34 cellular contexts compared by ENCODE assay signal in genomic region chr5:136710834-136711233, GRCh38.
"Had no signal": no experiment of that assay in that cellular context is flagged by ENCODE, and none has a peak within 500 bp of the region (broad histone marks: within the 10 kb centered on the region; RNA-seq: fewer than 3 reads in every experiment).

No MANE protein-coding gene starts in this region.

- H3K36me3 Mint-ChIP-seq: activated naive CD4-positive, alpha-beta T cell treated with anti-CD3 and anti-CD28 coated beads, Interleukin-2, amount 10 ng/mL, durations not matched to agents 7 days and 5 days; activated naive CD4-positive, alpha-beta T cell treated with anti-CD3 and anti-CD28 coated beads, Interleukin-2, amount 50 U/mL, for 24 hours; activated naive CD4-positive, alpha-beta T cell treated with anti-CD3 and anti-CD28 coated beads, Interleukin-2, amount 50 U/mL, for 72 hours; activated naive CD8-positive, alpha-beta T cell; activated naive CD8-positive, alpha-beta T cell treated with anti-CD3 and anti-CD28 coated beads for 36 hours; activated naive CD8-positive, alpha-beta T cell treated with anti-CD3 and anti-CD28 coated beads, Interleukin-2, amount 10 ng/mL, durations not matched to agents 7 days and 5 days; brain had no signal

- H3K4me3 Mint-ChIP-seq: activated naive CD4-positive, alpha-beta T cell treated with anti-CD3 and anti-CD28 coated beads for 36 hours; activated naive CD4-positive, alpha-beta T cell treated with anti-CD3 and anti-CD28 coated beads, Interleukin-2, amount 10 ng/mL, durations not matched to agents 7 days and 5 days; activated naive CD4-positive, alpha-beta T cell treated with anti-CD3 and anti-CD28 coated beads, Interleukin-2, amount 50 U/mL, for 24 hours; activated naive CD8-positive, alpha-beta T cell; activated naive CD8-positive, alpha-beta T cell treated with anti-CD3 and anti-CD28 coated beads for 36 hours; activated naive CD8-positive, alpha-beta T cell treated with anti-CD3 and anti-CD28 coated beads, Interleukin-2, amount 10 ng/mL, durations not matched to agents 7 days and 5 days; activated naive CD8-positive, alpha-beta T cell treated with anti-CD3 and anti-CD28 coated beads, Interleukin-2, amount 50 U/mL, for 24 hours; activated T-cell treated with anti-CD3 and anti-CD28 coated beads, Interleukin-2, amount 50 U/mL, for 24 hours; activated T-cell treated with anti-CD3 and anti-CD28 coated beads, Interleukin-2, amount 50 U/mL, for 4 hours; activated T-cell treated with anti-CD3 and anti-CD28 coated beads, Interleukin-2, amount 50 U/mL, for 72 hours; activated T-helper 1 cell treated with anti-CD3 and anti-CD28 coated beads, Interleukin-12 subunit alpha, Interleukin-12 subunit beta, Interleukin-2, Interleukin-4 antibody, amounts not matched to agents 30 ng/mL and 10 ng/mL and 1 ng/mL, durations not matched to agents 14 hours and 24 hours and 36 hours; activated T-helper 17 cell treated with anti-CD3 and anti-CD28 coated beads, Interleukin-2, amount 50 U/mL, for 72 hours; brain; central memory CD8-positive, alpha-beta T cell had no signal

- H3K9me3 Mint-ChIP-seq: activated T-helper 1 cell treated with anti-CD3 and anti-CD28 coated beads, Interleukin-12 subunit alpha, Interleukin-12 subunit beta, Interleukin-2, Interleukin-4 antibody, amounts not matched to agents 30 ng/mL and 10 ng/mL and 1 ng/mL, durations not matched to agents 14 hours and 24 hours and 36 hours; activated T-helper 2 cell treated with anti-CD3 and anti-CD28 coated beads, Interferon-gamma antibody, Interleukin-2, Interleukin-4, amounts not matched to agents 10 μg/mL and 5 μg/mL and 100 μg/mL, durations not matched to agents 14 hours and 24 hours and 36 hours; brain; central memory CD8-positive, alpha-beta T cell had no signal

- H3K27ac Mint-ChIP-seq: activated naive CD4-positive, alpha-beta T cell treated with anti-CD3 and anti-CD28 coated beads for 36 hours; activated naive CD4-positive, alpha-beta T cell treated with anti-CD3 and anti-CD28 coated beads, Interleukin-2, amount 10 ng/mL, durations not matched to agents 7 days and 5 days; activated naive CD4-positive, alpha-beta T cell treated with anti-CD3 and anti-CD28 coated beads, Interleukin-2, amount 50 U/mL, for 24 hours; activated naive CD4-positive, alpha-beta T cell treated with anti-CD3 and anti-CD28 coated beads, Interleukin-2, amount 50 U/mL, for 72 hours; activated naive CD8-positive, alpha-beta T cell; activated naive CD8-positive, alpha-beta T cell treated with anti-CD3 and anti-CD28 coated beads for 36 hours; activated naive CD8-positive, alpha-beta T cell treated with anti-CD3 and anti-CD28 coated beads, Interleukin-2, amount 10 ng/mL, durations not matched to agents 7 days and 5 days; activated naive CD8-positive, alpha-beta T cell treated with anti-CD3 and anti-CD28 coated beads, Interleukin-2, amount 50 U/mL, for 24 hours; activated T-cell treated with anti-CD3 and anti-CD28 coated beads, Interleukin-2, amount 50 U/mL, for 24 hours; activated T-cell treated with anti-CD3 and anti-CD28 coated beads, Interleukin-2, amount 50 U/mL, for 72 hours; activated T-helper 1 cell treated with anti-CD3 and anti-CD28 coated beads, Interleukin-12 subunit alpha, Interleukin-12 subunit beta, Interleukin-2, Interleukin-4 antibody, amounts not matched to agents 30 ng/mL and 10 ng/mL and 1 ng/mL, durations not matched to agents 14 hours and 24 hours and 36 hours; activated T-helper 17 cell treated with anti-CD3 and anti-CD28 coated beads, Interleukin-2, amount 50 U/mL, for 72 hours; activated T-helper 2 cell treated with anti-CD3 and anti-CD28 coated beads, Interferon-gamma antibody, Interleukin-2, Interleukin-4, amounts not matched to agents 10 μg/mL and 5 μg/mL and 100 μg/mL, durations not matched to agents 14 hours and 24 hours and 36 hours; brain had no signal

- H3K27me3 Mint-ChIP-seq: activated naive CD4-positive, alpha-beta T cell treated with anti-CD3 and anti-CD28 coated beads, Interleukin-2, amount 10 ng/mL, durations not matched to agents 7 days and 5 days; activated naive CD4-positive, alpha-beta T cell treated with anti-CD3 and anti-CD28 coated beads, Interleukin-2, amount 50 U/mL, for 24 hours; activated naive CD8-positive, alpha-beta T cell; activated naive CD8-positive, alpha-beta T cell treated with anti-CD3 and anti-CD28 coated beads for 36 hours; activated naive CD8-positive, alpha-beta T cell treated with anti-CD3 and anti-CD28 coated beads, Interleukin-2, amount 10 ng/mL, durations not matched to agents 7 days and 5 days; activated naive CD8-positive, alpha-beta T cell treated with anti-CD3 and anti-CD28 coated beads, Interleukin-2, amount 50 U/mL, for 24 hours; activated T-cell treated with anti-CD3 and anti-CD28 coated beads, Interleukin-2, amount 50 U/mL, for 24 hours; activated T-helper 17 cell treated with anti-CD3 and anti-CD28 coated beads, Interleukin-2, amount 50 U/mL, for 72 hours; central memory CD8-positive, alpha-beta T cell had no signal

- H3K4me1 Mint-ChIP-seq: activated naive CD4-positive, alpha-beta T cell treated with anti-CD3 and anti-CD28 coated beads, Interleukin-2, amount 10 ng/mL, durations not matched to agents 7 days and 5 days; activated naive CD4-positive, alpha-beta T cell treated with anti-CD3 and anti-CD28 coated beads, Interleukin-2, amount 50 U/mL, for 24 hours; activated naive CD8-positive, alpha-beta T cell treated with anti-CD3 and anti-CD28 coated beads for 36 hours; activated naive CD8-positive, alpha-beta T cell treated with anti-CD3 and anti-CD28 coated beads, Interleukin-2, amount 10 ng/mL, durations not matched to agents 7 days and 5 days; activated naive CD8-positive, alpha-beta T cell treated with anti-CD3 and anti-CD28 coated beads, Interleukin-2, amount 50 U/mL, for 24 hours; activated T-helper 17 cell treated with anti-CD3 and anti-CD28 coated beads, Interleukin-2, amount 50 U/mL, for 72 hours; brain; central memory CD8-positive, alpha-beta T cell had no signal

- DNase-seq: activated effector memory CD4-positive, alpha-beta T cell treated with anti-CD3 and anti-CD28 coated beads, Interleukin-2, amount 50 U/mL, for 16 hours; activated effector memory CD4-positive, alpha-beta T cell treated with Interleukin-2 at 50 U/mL for 16 hours; activated gamma-delta T cell; activated gamma-delta T cell treated with Interleukin-2 at 50 U/mL for 16 hours; activated naive CD4-positive, alpha-beta T cell; activated naive CD4-positive, alpha-beta T cell treated with anti-CD3 and anti-CD28 coated beads for 36 hours; activated naive CD4-positive, alpha-beta T cell treated with anti-CD3 and anti-CD28 coated beads, Interleukin-2, amount 10 ng/mL, durations not matched to agents 7 days and 5 days; activated naive CD4-positive, alpha-beta T cell treated with anti-CD3 and anti-CD28 coated beads, Interleukin-2, amount 50 U/mL, for 16 hours; activated naive CD4-positive, alpha-beta T cell treated with Interleukin-2 at 50 U/mL for 16 hours; activated naive CD8-positive, alpha-beta T cell treated with anti-CD3 and anti-CD28 coated beads for 36 hours; activated naive CD8-positive, alpha-beta T cell treated with anti-CD3 and anti-CD28 coated beads, Interleukin-2, amount 10 ng/mL, durations not matched to agents 7 days and 5 days; activated naive CD8-positive, alpha-beta T cell treated with anti-CD3 and anti-CD28 coated beads, Interleukin-2, amount 50 U/mL, for 24 hours; activated T-cell treated with anti-CD3 and anti-CD28 coated beads, Interleukin-2, amount 50 U/mL, for 24 hours; activated T-cell treated with anti-CD3 and anti-CD28 coated beads, Interleukin-2, amount 50 U/mL, for 4 hours; activated T-cell treated with anti-CD3 and anti-CD28 coated beads, Interleukin-2, amount 50 U/mL, for 48 hours; activated T-cell treated with anti-CD3 and anti-CD28 coated beads, Interleukin-2, amount 50 U/mL, for 72 hours; adrenal gland; amniotic stem cell; amygdala; anterior cingulate cortex; aorta; body of pancreas; brain microvascular endothelial cell; caudate nucleus; central memory CD4-positive, alpha-beta T cell; cerebellar nuclear complex had no signal
